Comparison of ENCODE assay signal across 14 cellular contexts in genomic region chr2:200356794-200357472, GRCh38. TPM values are rescaled to one million over a fixed set of nuclear protein-coding genes. Genes with fewer than 3 reads are reported as not detected.
DNase-seq lines count a peak whose midpoint lies in the region; ATAC-seq, FAIRE-seq and TF ChIP-seq lines count a peak whose summit lies in the region.
"Had no signal": no experiment of that assay in that cellular context is flagged by ENCODE, and none has a peak within 500 bp of the region (broad histone marks: within the 10 kb centered on the region; RNA-seq: fewer than 3 reads in every experiment).

No MANE protein-coding gene starts in this region.

- H3K79me2 ChIP-seq in osteoblast (ENCODE audit: insufficient read depth, low read length), result peaks cover 73% of the 10 kb centered on the region

- H3K4me3 Mint-ChIP-seq in CD4-positive, alpha-beta T cell, result no peak overlapping the region
- H3K4me3 Mint-ChIP-seq: activated T-cell treated with anti-CD3 and anti-CD28 coated beads, Interleukin-2, amount 50 U/mL, for 24 hours had no signal

- H3K4me1 ChIP-seq in osteoblast (ENCODE audit: insufficient read depth, low read length), result peaks cover 36% of the 10 kb centered on the region

- H3K4me2 ChIP-seq in osteoblast (ENCODE audit: insufficient read depth, low read length), result peak overlapping the region; percentile 12

- H3K27ac ChIP-seq in osteoblast (ENCODE audit: low read depth, low read length), result peak overlapping the region; percentile 45
- H3K27ac ChIP-seq in CD4-positive, alpha-beta T cell (ENCODE audit: low read depth, low read length), result no peak overlapping the region
- H3K27ac ChIP-seq: foreskin keratinocyte, WERI-Rb-1 had no signal

- TF ChIP-seq POLR2A in GM12891 (IDR thresholded peaks at IDR 0.05; ENCODE audit: low read depth, low read length), result no peak

- no peaks in the 10 kb centered on the region for H3K9me3 Mint-ChIP-seq in CD4-positive, alpha-beta T cell
- H3K9me3 Mint-ChIP-seq: activated T-cell treated with anti-CD3 and anti-CD28 coated beads, Interleukin-2, amount 50 U/mL, for 24 hours had no signal

- H3K36me3 Mint-ChIP-seq in CD4-positive, alpha-beta T cell (ENCODE audit: low read depth), result no peaks in the 10 kb centered on the region

- no peak overlapping the region for H2AFZ ChIP-seq in osteoblast (ENCODE audit: low read length)

- no peaks in the 10 kb centered on the region for H3K27me3 ChIP-seq in osteoblast (ENCODE audit: insufficient read depth, low read length)
- H3K27me3 ChIP-seq in CD4-positive, alpha-beta T cell (ENCODE audit: control insufficient read depth, insufficient read depth, low read length), result no peaks in the 10 kb centered on the region
- H3K27me3 ChIP-seq: foreskin keratinocyte had no signal

- TF ChIP-seq CTCF in osteoblast (IDR thresholded peaks at IDR 0.05; ENCODE audit: extremely low read depth, low read depth, low read length), result no peak
- TF ChIP-seq CTCF in CD4-positive, alpha-beta T cell (IDR thresholded peaks at IDR 0.05), result no peak

- no peak for ATAC-seq in GM18517 (IDR thresholded peaks at IDR 0.05; ENCODE audit: unreplicated experiment)
- no peak for ATAC-seq in CD4-positive, alpha-beta T cell (ENCODE audit: poor library complexity)

- no peaks in the 10 kb centered on the region for H3K27me3 Mint-ChIP-seq in CD4-positive, alpha-beta T cell
- H3K27me3 Mint-ChIP-seq: activated T-cell treated with anti-CD3 and anti-CD28 coated beads, Interleukin-2, amount 50 U/mL, for 24 hours had no signal

- DNase-seq in GM12891 (ENCODE audit: insufficient read length, low spot score) (no peak), RCC 7860 (ENCODE audit: low spot score) (no peak), fibroblast of gingiva (ENCODE audit: low read depth) (peak; percentile 91), osteoblast (ENCODE audit: insufficient read length, low spot score, missing footprints) (no peak), NCI-H748 (lab: John Stamatoyannopoulos, UW; ENCODE audit: unreplicated experiment) (no peak), NCI-H2029 (lab: John Stamatoyannopoulos, UW) (no peak)
- DNase-seq in CD4-positive, alpha-beta T cell, result no peak
- DNase-seq: activated T-cell treated with anti-CD3 and anti-CD28 coated beads, Interleukin-2, amount 50 U/mL, for 24 hours; caudate nucleus; foreskin keratinocyte; NCI-H1694 treated with DMSO at 0.1 percent for 48 hours; WERI-Rb-1 had no signal

- no peaks in the 10 kb centered on the region for H3K36me3 ChIP-seq in osteoblast (ENCODE audit: insufficient read depth, low read length)
- H3K36me3 ChIP-seq: WERI-Rb-1 had no signal

- POLR2A ChIA-PET in CD4-positive, alpha-beta T cell (lab: Charles Lee), result no interaction called here

- H3K27ac Mint-ChIP-seq in CD4-positive, alpha-beta T cell, result no peak overlapping the region
- H3K27ac Mint-ChIP-seq: activated T-cell treated with anti-CD3 and anti-CD28 coated beads, Interleukin-2, amount 50 U/mL, for 24 hours had no signal

- H4K20me1 ChIP-seq in osteoblast (ENCODE audit: insufficient read depth, low read length), result no peaks in the 10 kb centered on the region

- intact Hi-C loops in CD4-positive, alpha-beta T cell (cut with DNase I, micrococcal nuclease), result no loop called here

- no peaks in the 10 kb centered on the region for H3K9me3 ChIP-seq in osteoblast (ENCODE audit: low read depth, low read length)
- no peaks in the 10 kb centered on the region for H3K9me3 ChIP-seq in CD4-positive, alpha-beta T cell (ENCODE audit: control insufficient read depth, low read length)

- CTCF ChIA-PET in CD4-positive, alpha-beta T cell (lab: Charles Lee), result no interaction called here

- no peaks in the 10 kb centered on the region for H3K4me1 Mint-ChIP-seq in CD4-positive, alpha-beta T cell (ENCODE audit: low read depth)

- FAIRE-seq in GM12891 (lab: Jason Lieb, UNC) (peak; percentile 26), RCC 7860 (lab: Jason Lieb, UNC) (peak; percentile 64)
- FAIRE-seq: GM18507 had no signal

- H3K4me3 ChIP-seq in osteoblast (ENCODE audit: insufficient read depth, low read length), result no peak overlapping the region

TF ChIP-seq in GM12891, 5 proteins besides CTCF, POLR2A, EP300 and RAD21:
- TF ChIP-seq PAX5 (IDR thresholded peaks at IDR 0.05; ENCODE audit: insufficient read depth, low read length, severe bottlenecking), result no peak
- TF ChIP-seq TAF1 (IDR thresholded peaks at IDR 0.05; ENCODE audit: low read depth, low read length), result no peak
- no peak for TF ChIP-seq POU2F2 (IDR thresholded peaks at IDR 0.05; ENCODE audit: low read depth, low read length)
- TF ChIP-seq SPI1 (IDR thresholded peaks at IDR 0.05; ENCODE audit: low read depth, low read length), result no peak
- TF ChIP-seq POLR2AphosphoS5 (IDR thresholded peaks at IDR 0.05; ENCODE audit: low read depth, low read length), result no peak

RNA-seq across cellular contexts. Expression of gene SPATS2L, which starts 50.4 kb away (rescaled TPM):
- 26.1 TPM for polyA plus RNA-seq in GM12891 (2012; ENCODE audit: low read depth, missing spikeins)
- 74.6 and 85.2 TPM in 2 replicates for total RNA-seq in osteoblast
- total RNA-seq in CD4-positive, alpha-beta T cell, result 1 to 10 TPM; 4.0 to 4.4 TPM

Comparison
In these comparisons a context has a peak if more than half of its experiments do, and no peak if none do; other contexts are left out.
1. RNA of gene SPATS2L, which starts 50.4 kb away (total RNA-seq): 74.6 to 85.2 TPM in osteoblast; 4.0 to 4.4 TPM in CD4-positive, alpha-beta T cell; every median in the first group is over 10 times any median in the second.